In the genomic region with DNA sequence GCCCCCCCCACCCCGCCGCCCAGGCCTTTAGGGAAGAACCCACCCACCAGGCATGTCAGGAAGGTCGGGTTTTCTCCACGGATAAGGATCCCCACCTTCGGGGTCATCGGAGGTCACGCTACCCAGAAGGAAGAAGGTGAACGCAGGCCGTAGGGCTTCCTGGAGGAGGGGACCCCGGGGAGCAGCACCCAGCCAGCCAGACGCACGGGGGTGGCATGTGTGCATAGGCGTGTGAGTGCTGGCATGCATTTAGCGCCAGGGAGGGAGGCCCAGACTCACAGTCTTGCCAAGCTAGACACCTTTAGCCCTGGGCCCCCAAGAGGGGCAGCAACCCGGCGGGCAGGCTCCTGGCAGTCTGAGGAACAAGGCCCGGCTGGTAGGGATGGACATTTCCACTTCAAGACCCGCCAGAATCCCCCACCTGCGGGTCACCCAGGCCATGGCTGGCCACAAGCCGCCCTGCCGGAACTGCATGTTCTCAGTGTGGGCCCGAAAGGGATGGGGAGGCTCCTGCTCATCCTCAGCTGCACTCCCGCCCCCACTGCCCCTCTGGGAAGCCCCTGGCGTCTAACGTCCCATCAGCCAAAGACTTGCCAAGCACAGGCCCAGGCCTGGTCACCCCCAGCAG, we compare ENCODE assay signal across 18 cellular contexts. TPM values are rescaled to one million over a fixed set of nuclear protein-coding genes. Genes with fewer than 3 reads are reported as not detected.
A peak's percentile ranks its signal among the peaks of the same experiment; 100 is the strongest.
DNase-seq lines count a peak whose midpoint lies in the region; ATAC-seq and TF ChIP-seq lines count a peak whose summit lies in the region.
"Had no signal": no experiment of that assay in that cellular context is flagged by ENCODE, and none has a peak within 500 bp of the region (broad histone marks: within the 10 kb centered on the region; RNA-seq: fewer than 3 reads in every experiment).

No MANE protein-coding gene starts in this region.

- DNase-seq in cardiac muscle cell (ENCODE audit: low read depth in 1 of 2, low spot score in 1 of 2): no peak
- no peak for DNase-seq in left cardiac atrium
- no peak for DNase-seq in RWPE1 (ENCODE audit: low spot score)
- no peak for DNase-seq in memory B cell (ENCODE audit: low spot score in 2 of 2)
- DNase-seq in upper lobe of left lung: peak in 1 of 2 donors; percentile 74
- no peak for DNase-seq in KG1 (lab: John Stamatoyannopoulos, UW)
- no peak for DNase-seq in stimulated activated CD8-positive, alpha-beta memory T cell treated with anti-CD3 and anti-CD28 coated beads, Interleukin-4, amount 100 ng/mL, for 48 hours
- DNase-seq: activated T-cell treated with anti-CD3 and anti-CD28 coated beads for 4 hours; H7; hypothalamus; kidney glomerular epithelial cell; NCI-H146; NCI-H345; Right ventricle myocardium superior; stimulated activated naive CD4-positive, alpha-beta T cell treated with Interleukin-2 at 50 U/mL for 16 hours had no signal

- no peaks in the 10 kb centered on the region for H3K27me3 Mint-ChIP-seq in memory B cell

- TF ChIP-seq CTCF in cardiac muscle cell (IDR thresholded peaks at IDR 0.05; ENCODE audit: low read depth, low read length) (no peak), RWPE1 (conservative IDR thresholded peaks at IDR 0.05; ENCODE audit: low read depth) (no peak), upper lobe of left lung (IDR thresholded peaks at IDR 0.05) (no peak)

- CTCF ChIA-PET in RWPE1 (lab: Yijun Ruan, JAX): no interaction called here

- ATAC-seq in left cardiac atrium: no peak
- ATAC-seq in memory B cell (ENCODE audit: low read depth): peak; percentile 31
- ATAC-seq in upper lobe of left lung (ENCODE audit: low FRiP score in 2 of 2): no peak
- no peak for ATAC-seq in GM21360 (IDR thresholded peaks at IDR 0.05; ENCODE audit: unreplicated experiment)

- H3K4me1 ChIP-seq in cardiac muscle cell (ENCODE audit: low read depth): peaks cover 13% of the 10 kb centered on the region
- peaks cover 5 to 35% (median 8%) of the 10 kb centered on the region in 4 donors for H3K4me1 ChIP-seq in upper lobe of left lung

- H3K36me3 ChIP-seq in cardiac muscle cell (no peaks in the 10 kb centered on the region), upper lobe of left lung (no peaks in the 10 kb centered on the region)
- H3K36me3 ChIP-seq: vagina had no signal

- H3K27me3 ChIP-seq in cardiac muscle cell: no peaks in the 10 kb centered on the region
- H3K27me3 ChIP-seq in upper lobe of left lung: no peaks in the 10 kb centered on the region
- H3K27me3 ChIP-seq: vagina had no signal

- H3K27ac ChIP-seq in cardiac muscle cell: peak overlapping the region; percentile 87
- H3K27ac ChIP-seq in RWPE1: peak overlapping the region; percentile 69
- peak overlapping the region in 3 of 4 donors; percentile 28 to 79 (median 54) for H3K27ac ChIP-seq in upper lobe of left lung
- H3K27ac ChIP-seq: parathyroid adenoma, vagina had no signal

- peak overlapping the region; percentile 75 for H3K27ac Mint-ChIP-seq in memory B cell

- intact Hi-C loops in left cardiac atrium (cut with DNase I): no loop called here

- H3K36me3 Mint-ChIP-seq in memory B cell: peaks cover 3% of the 10 kb centered on the region

- H3K4me3 Mint-ChIP-seq in memory B cell: peak overlapping the region; percentile 71

- WGBS in upper lobe of left lung, 2 donors: 71 to 80% methylated on average over 12 to 25 of the region's 25 CpGs

- POLR2A ChIA-PET in RWPE1 (lab: Yijun Ruan, JAX; ENCODE audit: low non-redundant PET): no interaction called here

- TF ChIP-seq POLR2A in upper lobe of left lung (IDR thresholded peaks at IDR 0.05): no peak

- H3K4me3 ChIP-seq in cardiac muscle cell (no peak overlapping the region), upper lobe of left lung (no peak overlapping the region)
- H3K4me3 ChIP-seq: vagina had no signal

- no peak for TF ChIP-seq EP300 in upper lobe of left lung (IDR thresholded peaks at IDR 0.05)

- H3K9me3 Mint-ChIP-seq in memory B cell: no peaks in the 10 kb centered on the region

- H3K9me3 ChIP-seq in cardiac muscle cell (ENCODE audit: low read depth) (no peaks in the 10 kb centered on the region), upper lobe of left lung (no peaks in the 10 kb centered on the region)
- H3K9me3 ChIP-seq: vagina had no signal

- no peaks in the 10 kb centered on the region for H3K4me1 Mint-ChIP-seq in memory B cell

RNA-seq across cellular contexts. Expression of a gene that starts 16.7 kb away (rescaled TPM):
- total RNA-seq in cardiac muscle cell: 37.4 and 62.2 TPM in 2 replicates
- 46.1 and 74.4 TPM in 2 replicates for polyA plus RNA-seq in cardiac muscle cell
- 10 to 100 TPM; 44.1 to 66.8 TPM for total RNA-seq in left cardiac atrium
- 100 to 1,000 TPM; 131 to 246 (median 156) TPM for total RNA-seq in upper lobe of left lung

RNA-seq across cellular contexts. Expression of a gene that starts 25.5 kb away (rescaled TPM):
- total RNA-seq in cardiac muscle cell (36.0 and 109 TPM in 2 replicates), left cardiac atrium (10 to 100 TPM; 30.1 to 43.7 TPM), upper lobe of left lung (10 to 100 TPM; 31.2 to 72.6 (median 46.9) TPM)
- polyA plus RNA-seq in cardiac muscle cell: 37.6 and 112 TPM in 2 replicates

RNA-seq across cellular contexts. Expression of a gene that starts 25.6 kb away (rescaled TPM):
- total RNA-seq in cardiac muscle cell: 10.5 and 21.0 TPM in 2 replicates
- 19.2 and 38.0 TPM in 2 replicates for polyA plus RNA-seq in cardiac muscle cell
- total RNA-seq in left cardiac atrium: 10 to 100 TPM; 15.3 to 15.9 TPM
- total RNA-seq in upper lobe of left lung: 10 to 100 TPM; 14.2 to 32.5 (median 22.3) TPM
